Comparison of ENCODE assay signal across 25 cellular contexts in genomic region chr10:24665001-24665400, GRCh38.
"Had no signal": no experiment of that assay in that cellular context is flagged by ENCODE, and none has a peak within 500 bp of the region (broad histone marks: within the 10 kb centered on the region; RNA-seq: fewer than 3 reads in every experiment).

No MANE protein-coding gene starts in this region.

- H3K27me3 Mint-ChIP-seq: activated CD4-positive, alpha-beta memory T cell treated with anti-CD3 and anti-CD28 coated beads for 36 hours; activated CD4-positive, alpha-beta T cell treated with anti-CD3 and anti-CD28 coated beads, Interleukin-2, amount 10 ng/mL, durations not matched to agents 24 days and 14 days; activated naive CD8-positive, alpha-beta T cell treated with anti-CD3 and anti-CD28 coated beads for 36 hours; natural killer cell treated with Interleukin-12 subunit alpha and Interleukin-12 subunit beta and Interleukin-15 and Interleukin-18, amount 100 ng/mL, for 72 hours had no signal

- H3K4me1 Mint-ChIP-seq: activated naive CD8-positive, alpha-beta T cell treated with anti-CD3 and anti-CD28 coated beads for 36 hours had no signal

- H3K4me3 Mint-ChIP-seq: activated CD4-positive, alpha-beta memory T cell treated with anti-CD3 and anti-CD28 coated beads for 36 hours; activated CD4-positive, alpha-beta T cell treated with anti-CD3 and anti-CD28 coated beads, Interleukin-2, amount 10 ng/mL, durations not matched to agents 24 days and 14 days; activated naive CD4-positive, alpha-beta T cell treated with anti-CD3 and anti-CD28 coated beads for 36 hours; activated naive CD8-positive, alpha-beta T cell treated with anti-CD3 and anti-CD28 coated beads for 36 hours; activated T-helper 1 cell treated with anti-CD3 and anti-CD28 coated beads, Interleukin-12 subunit alpha, Interleukin-12 subunit beta, Interleukin-2, Interleukin-4 antibody, amounts not matched to agents 30 ng/mL and 10 ng/mL and 1 ng/mL, durations not matched to agents 14 hours and 24 hours and 36 hours; natural killer cell treated with Interleukin-12 subunit alpha and Interleukin-12 subunit beta and Interleukin-15 and Interleukin-18, amount 100 ng/mL, for 72 hours had no signal

- H3K36me3 Mint-ChIP-seq: activated CD4-positive, alpha-beta memory T cell treated with anti-CD3 and anti-CD28 coated beads for 36 hours; natural killer cell treated with Interleukin-12 subunit alpha and Interleukin-12 subunit beta and Interleukin-15 and Interleukin-18, amount 100 ng/mL, for 72 hours had no signal

- H3K9me3 Mint-ChIP-seq: activated CD4-positive, alpha-beta memory T cell treated with anti-CD3 and anti-CD28 coated beads for 36 hours; activated CD4-positive, alpha-beta T cell treated with anti-CD3 and anti-CD28 coated beads, Interleukin-2, amount 10 ng/mL, durations not matched to agents 24 days and 14 days; activated naive CD4-positive, alpha-beta T cell treated with anti-CD3 and anti-CD28 coated beads for 36 hours; activated naive CD8-positive, alpha-beta T cell treated with anti-CD3 and anti-CD28 coated beads for 36 hours; activated T-helper 1 cell treated with anti-CD3 and anti-CD28 coated beads, Interleukin-12 subunit alpha, Interleukin-12 subunit beta, Interleukin-2, Interleukin-4 antibody, amounts not matched to agents 30 ng/mL and 10 ng/mL and 1 ng/mL, durations not matched to agents 14 hours and 24 hours and 36 hours; natural killer cell treated with Interleukin-12 subunit alpha and Interleukin-12 subunit beta and Interleukin-15 and Interleukin-18, amount 100 ng/mL, for 72 hours had no signal

- DNase-seq: activated CD4-positive, alpha-beta memory T cell treated with anti-CD3 and anti-CD28 coated beads for 36 hours; activated CD4-positive, alpha-beta T cell treated with anti-CD3 and anti-CD28 coated beads, Interleukin-2, amount 10 ng/mL, durations not matched to agents 24 days and 14 days; activated CD4-positive, CD25-positive, alpha-beta regulatory T cell treated with anti-CD3 and anti-CD28 coated beads, Interleukin-2, amount 50 U/mL, for 72 hours; activated CD8-positive, alpha-beta memory T cell treated with anti-CD3 and anti-CD28 coated beads, Interleukin-2, amount 50 U/mL, for 4 hours; activated effector memory CD4-positive, alpha-beta T cell treated with anti-CD3 and anti-CD28 coated beads, Interleukin-2, amount 50 U/mL, for 16 hours; activated naive CD4-positive, alpha-beta T cell treated with anti-CD3 and anti-CD28 coated beads for 36 hours; activated naive CD8-positive, alpha-beta T cell treated with anti-CD3 and anti-CD28 coated beads for 36 hours; activated T-cell treated with anti-CD3 and anti-CD28 coated beads, Interleukin-2, amount 50 U/mL, for 1 hour; adrenal gland; brain microvascular endothelial cell; dermis blood vessel endothelial cell; effector CD8-positive, alpha-beta T cell; gastrocnemius medialis; glutamatergic neuron; left lung; lower lobe of right lung; mesenchymal stem cell; posterior cingulate gyrus; right cardiac atrium; spleen; stimulated activated naive CD4-positive, alpha-beta T cell; T-helper 2 cell; transverse colon had no signal

- ATAC-seq: gastrocnemius medialis; left lung; lower lobe of right lung; natural killer cell treated with Interleukin-12 subunit alpha and Interleukin-12 subunit beta and Interleukin-15 and Interleukin-18, amount 100 ng/mL, for 72 hours; right cardiac atrium had no signal

- H3K27ac Mint-ChIP-seq: activated CD4-positive, alpha-beta memory T cell treated with anti-CD3 and anti-CD28 coated beads for 36 hours; activated CD4-positive, alpha-beta T cell treated with anti-CD3 and anti-CD28 coated beads, Interleukin-2, amount 10 ng/mL, durations not matched to agents 24 days and 14 days; activated naive CD4-positive, alpha-beta T cell treated with anti-CD3 and anti-CD28 coated beads for 36 hours; activated naive CD8-positive, alpha-beta T cell treated with anti-CD3 and anti-CD28 coated beads for 36 hours; activated T-helper 1 cell treated with anti-CD3 and anti-CD28 coated beads, Interleukin-12 subunit alpha, Interleukin-12 subunit beta, Interleukin-2, Interleukin-4 antibody, amounts not matched to agents 30 ng/mL and 10 ng/mL and 1 ng/mL, durations not matched to agents 14 hours and 24 hours and 36 hours; natural killer cell treated with Interleukin-12 subunit alpha and Interleukin-12 subunit beta and Interleukin-15 and Interleukin-18, amount 100 ng/mL, for 72 hours had no signal
